In genomic region chr16:3408561-3409197, GRCh38 we compare ENCODE assay signal across 1 cellular context.
A peak's percentile ranks its signal among the peaks of the same experiment; 100 is the strongest.
TF ChIP-seq lines count a peak whose summit lies in the region.

No MANE protein-coding gene starts in this region.

TF ChIP-seq in H1, 55 proteins besides CTCF, POLR2A, EP300 and RAD21:
- TF ChIP-seq CBX5 (IDR thresholded peaks at IDR 0.05; ENCODE audit: low read depth, low read length) = 0 out of 2 replicates have a peak, but pooled peaks have one; percentile 60
- no peak for TF ChIP-seq ZNF274 (IDR thresholded peaks at IDR 0.05; ENCODE audit: borderline replicate concordance, extremely low read depth, low read length)
